8 cellular contexts compared by ENCODE assay signal in the genomic region with DNA sequence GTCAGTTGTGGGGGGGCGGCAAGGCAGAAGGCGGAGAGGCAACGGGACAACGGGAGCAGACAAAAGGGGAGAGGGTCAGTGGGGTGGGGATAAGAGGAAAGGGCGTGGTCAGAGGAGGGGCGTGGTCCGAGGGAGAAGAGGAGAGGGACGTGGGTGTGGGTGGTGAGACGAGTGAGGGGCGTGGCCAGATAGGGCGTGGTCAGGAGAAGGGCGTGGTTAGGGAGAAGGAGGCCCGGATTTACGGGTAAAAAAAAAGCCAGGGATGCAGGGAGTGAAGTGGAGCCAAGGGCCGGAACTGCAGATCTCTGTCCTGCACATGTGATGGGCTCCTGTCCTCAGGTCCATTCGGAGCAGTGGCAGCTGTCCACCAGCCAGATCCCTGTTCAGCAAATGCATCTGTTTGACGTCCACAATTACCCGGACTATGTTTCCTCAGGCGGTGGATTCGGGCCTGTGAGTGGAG. TPM values are rescaled to one million over a fixed set of nuclear protein-coding genes. Genes with fewer than 3 reads are reported as not detected.
DNase-seq lines count a peak whose midpoint lies in the region; ATAC-seq, FAIRE-seq and TF ChIP-seq lines count a peak whose summit lies in the region.
"Had no signal": no experiment of that assay in that cellular context is flagged by ENCODE, and none has a peak within 500 bp of the region (broad histone marks: within the 10 kb centered on the region; RNA-seq: fewer than 3 reads in every experiment).

No MANE protein-coding gene starts in this region.

- FAIRE-seq in pancreas (lab: Jason Lieb, UNC): no peak

- H3K4me3 ChIP-seq in epithelial cell of esophagus (ENCODE audit: low read length) (no peak overlapping the region), pancreas (no peak overlapping the region)

- no peaks in the 10 kb centered on the region for H3K36me3 ChIP-seq in pancreas

- no peaks in the 10 kb centered on the region for H3K27me3 ChIP-seq in pancreas

- no peak overlapping the region for H3K27ac ChIP-seq in pancreas

- DNase-seq in GOT3 (lab: John Stamatoyannopoulos, UW): peak; percentile 53
- peak; percentile 66 for DNase-seq in NCI-H69 (lab: John Stamatoyannopoulos, UW)
- DNase-seq in epithelial cell of esophagus (ENCODE audit: low read depth): peak; percentile 17
- DNase-seq in pancreas: peak in 3 of 6 donors; percentile 30 to 44 (median 35)
- DNase-seq in stimulated activated CD4-positive, alpha-beta T cell treated with anti-CD3 and anti-CD28 coated beads, Interleukin-1b, Interleukin-23, amount 100 ng/mL, for 48 hours: no peak
- no peak for DNase-seq in posterior cingulate gyrus
- DNase-seq: activated gamma-delta T cell had no signal

- TF ChIP-seq CTCF in epithelial cell of esophagus (IDR thresholded peaks at IDR 0.05; ENCODE audit: insufficient read depth, low read depth, low read length, missing control alignments) (no peak), pancreas (IDR thresholded peaks at IDR 0.05) (no peak)

- no peaks in the 10 kb centered on the region for H3K9me3 ChIP-seq in pancreas

- 63 to 70% methylated on average over 20 of the region's 20 CpGs for WGBS in pancreas, 2 donors

- no peaks in the 10 kb centered on the region for H3K4me1 ChIP-seq in pancreas

- ATAC-seq in pancreas: peak in 3 of 4 donors; percentile 33 to 48 (median 48)
- no peak for ATAC-seq in GM18870 (IDR thresholded peaks at IDR 0.05; ENCODE audit: unreplicated experiment)

- intact Hi-C loops in pancreas (cut with DNase I) (no loop called here), posterior cingulate gyrus (cut with DNase I) (no loop called here)

RNA-seq across cellular contexts. Expression of gene CPT1C, which starts 21.5 kb away (rescaled TPM):
- total RNA-seq in pancreas: 1 to 10 TPM in 4 of 6 donors, under 1 TPM in 2; 0.28 to 5.6 (median 2.1) TPM
- 10 to 100 TPM; 10.5 to 12.6 TPM for polyA plus RNA-seq in pancreas

RNA-seq across cellular contexts. Expression of gene ADM5, which starts 23.0 kb away (rescaled TPM):
- total RNA-seq in pancreas: under 1 TPM; 0.28 to 1.00 (median 0.58) TPM
- 1 to 10 TPM; 2.4 to 2.5 TPM for polyA plus RNA-seq in pancreas

RNA-seq across cellular contexts. Expression of gene PRMT1, which starts 35.4 kb away (rescaled TPM):
- 10 to 100 TPM; 27.2 to 61.1 (median 43.3) TPM for total RNA-seq in pancreas
- 10 to 100 TPM; 95.3 to 98.7 TPM for polyA plus RNA-seq in pancreas

RNA-seq across cellular contexts. Expression of gene BCL2L12, which starts 46.7 kb away (rescaled TPM):
- 10 to 100 TPM in 2 of 6 donors, 1 to 10 TPM in 4; 6.0 to 12.0 (median 9.6) TPM for total RNA-seq in pancreas
- polyA plus RNA-seq in pancreas: 10 to 100 TPM; 16.2 to 16.5 TPM

RNA-seq across cellular contexts. Expression of gene IRF3, which starts 46.8 kb away (rescaled TPM):
- total RNA-seq in pancreas: 10 to 100 TPM; 34.4 to 66.0 (median 44.7) TPM
- polyA plus RNA-seq in pancreas: 100 to 1,000 TPM; 213 to 289 TPM

Comparison
In these comparisons a context has a peak if more than half of its experiments do, and no peak if none do; other contexts are left out.
1. DNase-seq: peak in GOT3 (single experiment), NCI-H69 (single experiment) and epithelial cell of esophagus (single experiment); none in stimulated activated CD4-positive, alpha-beta T cell treated with anti-CD3 and anti-CD28 coated beads, Interleukin-1b, Interleukin-23, amount 100 ng/mL, for 48 hours (single experiment) and posterior cingulate gyrus (0 of 10).